Comparison of ENCODE assay signal across 37 cellular contexts in the genomic region with DNA sequence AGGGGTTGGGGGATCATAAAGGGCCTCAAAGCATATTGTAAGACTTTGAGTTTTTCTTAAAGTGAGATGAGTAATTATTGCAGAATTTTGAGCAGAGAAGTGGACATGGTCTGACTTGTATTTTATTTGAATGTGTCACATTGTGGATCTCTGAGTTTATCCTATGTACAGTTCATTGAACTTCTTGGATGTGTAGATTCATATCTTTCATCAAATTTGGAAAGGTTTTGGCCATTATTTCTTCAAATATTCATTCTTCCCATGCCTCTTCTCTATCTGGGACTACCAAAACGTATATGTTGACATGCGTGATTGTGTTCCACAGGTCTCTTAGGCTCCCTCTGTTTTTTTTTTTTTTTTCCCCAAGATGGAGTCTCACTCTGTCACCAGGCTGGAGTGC. TPM values are rescaled to one million over a fixed set of nuclear protein-coding genes. Genes with fewer than 3 reads are reported as not detected.
"Had no signal": no experiment of that assay in that cellular context is flagged by ENCODE, and none has a peak within 500 bp of the region (broad histone marks: within the 10 kb centered on the region; RNA-seq: fewer than 3 reads in every experiment).

No MANE protein-coding gene starts in this region.

- DNase-seq: Karpas-422, Kasumi-1, MG63, MM.1S, MV-4-11, NCI-H1048, NCI-H1092, NCI-H1092 treated with DMSO at 0.1 percent for 48 hours, NCI-H1105, NCI-H1105 treated with DMSO at 0.1 percent for 48 hours, NCI-H1417, NCI-H1417 treated with DMSO at 0.1 percent for 48 hours, NCI-H1436, NCI-H1436 treated with DMSO at 0.1 percent for 48 hours, NCI-H146, NCI-H1694, NCI-H1694 treated with DMSO at 0.1 percent for 48 hours, NCI-H187, NCI-H187 treated with DMSO at 0.1 percent for 48 hours, NCI-H1930, NCI-H2029, NCI-H2029 treated with DMSO at 0.1 percent for 48 hours, NCI-H2081, NCI-H2081 treated with DMSO at 0.1 percent for 48 hours, NCI-H2107, NCI-H2171, NCI-H2171 treated with DMSO at 0.1 percent for 48 hours, NCI-H2227 treated with DMSO at 0.1 percent for 48 hours, NCI-H226, NCI-H345, NCI-H446, NCI-H446 treated with DMSO at 0.1 percent for 48 hours, NCI-H510A, NCI-H510A treated with DMSO at 0.1 percent for 48 hours had no signal

- H3K36me3 ChIP-seq: MG63 had no signal

- H3K9ac ChIP-seq: KMS-11 had no signal

- H3K4me3 ChIP-seq: MG63 had no signal

- H3K27me3 ChIP-seq: MG63 had no signal

- H3K4me2 ChIP-seq: KMS-11 had no signal

- H3K27ac ChIP-seq: KMS-11 had no signal

RNA-seq across cellular contexts. Expression of gene DLX3, which starts 14.3 kb away (rescaled TPM):
- total RNA-seq: MCF 10A, NCI-H460 had no signal
